25 cellular contexts compared by ENCODE assay signal in the genomic region with DNA sequence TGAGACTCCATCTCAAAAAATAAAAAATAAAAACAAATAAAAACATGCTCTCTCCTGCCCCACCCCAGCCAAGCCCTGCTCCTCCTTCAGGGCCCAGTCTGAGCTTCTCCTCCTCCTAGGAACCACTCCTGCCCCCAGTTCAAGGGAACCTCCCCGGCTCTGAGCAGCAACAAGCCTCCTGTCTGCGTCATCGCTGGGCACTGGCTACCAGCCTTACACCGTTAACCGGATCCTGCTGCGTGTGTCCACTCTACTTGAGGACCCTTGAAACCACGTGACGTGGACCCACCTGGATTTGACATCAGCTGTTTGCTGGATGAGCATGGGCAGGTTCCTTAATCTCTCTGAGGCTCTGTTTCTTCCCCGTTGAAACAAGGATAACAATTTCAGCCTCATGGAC. TPM values are rescaled to one million over a fixed set of nuclear protein-coding genes. Genes with fewer than 3 reads are reported as not detected.
"Had no signal": no experiment of that assay in that cellular context is flagged by ENCODE, and none has a peak within 500 bp of the region (broad histone marks: within the 10 kb centered on the region; RNA-seq: fewer than 3 reads in every experiment).

No MANE protein-coding gene starts in this region.

- H3K9me3 Mint-ChIP-seq: activated CD8-positive, alpha-beta T cell treated with anti-CD3 and anti-CD28 coated beads for 36 hours; activated naive CD4-positive, alpha-beta T cell treated with anti-CD3 and anti-CD28 coated beads, Interleukin-2, amount 10 ng/mL, durations not matched to agents 7 days and 5 days; activated naive CD8-positive, alpha-beta T cell treated with anti-CD3 and anti-CD28 coated beads for 36 hours; activated T-cell treated with anti-CD3 and anti-CD28 coated beads, Interleukin-2, amount 50 U/mL, for 72 hours; activated T-helper 2 cell treated with anti-CD3 and anti-CD28 coated beads, Interferon-gamma antibody, Interleukin-2, Interleukin-4, amounts not matched to agents 10 μg/mL and 5 μg/mL and 100 μg/mL, durations not matched to agents 14 hours and 24 hours and 36 hours; T-helper 1 cell treated with Interleukin-12 subunit alpha and Interleukin-12 subunit beta and Interleukin-4 antibody, amounts not matched to agents 30 μg/mL and 1 μg/mL, for 36 hours had no signal

- H3K4me3 ChIP-seq: cardiac muscle cell, MG63, Peyer's patch had no signal

- ATAC-seq: activated CD4-positive, CD25-positive, alpha-beta regulatory T cell treated with anti-CD3 and anti-CD28 coated beads, Interleukin-2, amount 50 U/mL, for 24 hours; activated CD8-positive, alpha-beta T cell treated with anti-CD3 and anti-CD28 coated beads for 36 hours; activated T-cell treated with anti-CD3 and anti-CD28 coated beads, Interleukin-2, amount 50 U/mL, for 72 hours had no signal

- H3K4me3 Mint-ChIP-seq: activated CD8-positive, alpha-beta T cell treated with anti-CD3 and anti-CD28 coated beads for 36 hours; activated naive CD4-positive, alpha-beta T cell treated with anti-CD3 and anti-CD28 coated beads, Interleukin-2, amount 10 ng/mL, durations not matched to agents 7 days and 5 days; activated naive CD8-positive, alpha-beta T cell treated with anti-CD3 and anti-CD28 coated beads for 36 hours; activated T-cell treated with anti-CD3 and anti-CD28 coated beads, Interleukin-2, amount 50 U/mL, for 72 hours; T-helper 1 cell treated with Interleukin-12 subunit alpha and Interleukin-12 subunit beta and Interleukin-4 antibody, amounts not matched to agents 30 μg/mL and 1 μg/mL, for 36 hours had no signal

- H3K36me3 ChIP-seq: brain microvascular endothelial cell, cardiac muscle cell, MG63, Peyer's patch had no signal

- H3K36me3 Mint-ChIP-seq: activated naive CD4-positive, alpha-beta T cell treated with anti-CD3 and anti-CD28 coated beads, Interleukin-2, amount 10 ng/mL, durations not matched to agents 7 days and 5 days; activated naive CD8-positive, alpha-beta T cell treated with anti-CD3 and anti-CD28 coated beads for 36 hours had no signal

- H3K4me1 Mint-ChIP-seq: activated naive CD4-positive, alpha-beta T cell treated with anti-CD3 and anti-CD28 coated beads, Interleukin-2, amount 10 ng/mL, durations not matched to agents 7 days and 5 days; activated naive CD8-positive, alpha-beta T cell treated with anti-CD3 and anti-CD28 coated beads for 36 hours had no signal

- H3K27ac Mint-ChIP-seq: activated CD8-positive, alpha-beta T cell treated with anti-CD3 and anti-CD28 coated beads for 36 hours; activated naive CD4-positive, alpha-beta T cell treated with anti-CD3 and anti-CD28 coated beads, Interleukin-2, amount 10 ng/mL, durations not matched to agents 7 days and 5 days; activated naive CD8-positive, alpha-beta T cell treated with anti-CD3 and anti-CD28 coated beads for 36 hours; activated T-cell treated with anti-CD3 and anti-CD28 coated beads, Interleukin-2, amount 50 U/mL, for 72 hours; activated T-helper 2 cell treated with anti-CD3 and anti-CD28 coated beads, Interferon-gamma antibody, Interleukin-2, Interleukin-4, amounts not matched to agents 10 μg/mL and 5 μg/mL and 100 μg/mL, durations not matched to agents 14 hours and 24 hours and 36 hours; T-helper 1 cell treated with Interleukin-12 subunit alpha and Interleukin-12 subunit beta and Interleukin-4 antibody, amounts not matched to agents 30 μg/mL and 1 μg/mL, for 36 hours had no signal

- FAIRE-seq: colon had no signal

- H3K4me1 ChIP-seq: Peyer's patch had no signal

- H3K27ac ChIP-seq: brain microvascular endothelial cell, cardiac muscle cell, Peyer's patch, RWPE1 had no signal

- DNase-seq: activated CD4-positive, alpha-beta T cell treated with anti-CD3 and anti-CD28 coated beads for 4 hours; activated CD8-positive, alpha-beta memory T cell treated with anti-CD3 and anti-CD28 coated beads, Interleukin-2, amount 50 U/mL, for 4 hours; activated CD8-positive, alpha-beta T cell treated with anti-CD3 and anti-CD28 coated beads for 36 hours; activated gamma-delta T cell treated with Interleukin-2 at 50 U/mL for 16 hours; activated naive CD4-positive, alpha-beta T cell treated with anti-CD3 and anti-CD28 coated beads, Interleukin-2, amount 10 ng/mL, durations not matched to agents 7 days and 5 days; activated naive CD8-positive, alpha-beta T cell treated with anti-CD3 and anti-CD28 coated beads for 36 hours; activated T-cell treated with anti-CD3 and anti-CD28 coated beads, Interleukin-2, amount 50 U/mL, for 72 hours; brain microvascular endothelial cell; MG63; MV-4-11; NCI-H1105 treated with DMSO at 0.1 percent for 48 hours; NCI-H1930; NCI-H446; NCI-H774; NK-92 treated with Interleukin-12 subunit alpha and Interleukin-12 subunit beta, amount 100 ng/mL, for 24 hours; Peyer's patch; Right ventricle myocardium superior had no signal

- H3K27me3 ChIP-seq: brain microvascular endothelial cell, MG63, Peyer's patch had no signal

- H3K9me3 ChIP-seq: MG63, Peyer's patch had no signal

RNA-seq across cellular contexts. Expression of a gene that starts 1.6 kb away (rescaled TPM):
- total RNA-seq: activated CD8-positive, alpha-beta T cell treated with anti-CD3 and anti-CD28 coated beads for 36 hours; activated naive CD8-positive, alpha-beta T cell treated with anti-CD3 and anti-CD28 coated beads for 36 hours; activated T-cell treated with anti-CD3 and anti-CD28 coated beads, Interleukin-2, amount 50 U/mL, for 72 hours; activated T-helper 2 cell treated with anti-CD3 and anti-CD28 coated beads, Interferon-gamma antibody, Interleukin-2, Interleukin-4, amounts not matched to agents 10 μg/mL and 5 μg/mL and 100 μg/mL, durations not matched to agents 14 hours and 24 hours and 36 hours; cardiac muscle cell; Right ventricle myocardium superior; SK-MEL-5 had no signal
- polyA plus RNA-seq: adipose tissue, cardiac muscle cell had no signal
